9 cellular contexts compared by ENCODE assay signal in the genomic region with DNA sequence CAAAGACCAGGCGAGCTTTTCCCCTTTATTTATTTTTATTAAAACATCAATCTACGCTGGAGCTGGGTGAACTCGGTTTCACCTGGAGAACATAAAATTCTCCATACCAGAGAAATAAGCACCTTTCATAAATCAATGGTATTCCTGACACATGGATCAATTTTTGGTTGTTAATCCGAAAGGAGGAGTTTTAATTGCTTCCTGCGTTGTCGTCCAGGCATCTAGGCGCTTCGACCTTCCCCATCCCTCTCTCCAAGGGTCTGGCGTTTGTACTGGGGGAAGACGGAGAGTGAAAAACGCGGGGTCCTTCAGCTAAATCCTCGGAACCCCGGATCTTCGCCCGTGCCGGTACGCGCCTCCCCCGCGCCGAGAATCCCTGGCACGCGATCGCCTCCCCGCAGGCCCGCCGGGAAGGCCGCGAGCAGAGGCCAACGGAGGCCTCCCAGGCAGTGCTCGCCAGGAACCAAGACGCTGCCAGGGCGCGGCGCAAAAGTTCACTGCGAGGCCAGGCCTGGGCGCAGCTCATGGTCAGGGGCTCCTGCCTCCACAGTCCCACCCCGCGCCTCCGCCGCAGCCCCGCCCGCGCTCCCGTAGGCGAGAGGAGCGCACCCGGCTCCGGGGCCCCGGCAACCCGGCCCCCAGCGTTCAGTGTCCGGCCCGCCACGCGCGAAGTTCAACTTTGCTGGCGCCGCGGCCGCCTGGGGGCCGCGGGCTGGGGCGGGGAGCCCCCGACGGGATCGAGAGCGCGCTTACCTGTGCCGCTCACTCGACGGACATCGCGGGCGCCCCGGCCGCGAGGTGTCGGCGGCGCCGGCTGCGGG. TPM values are rescaled to one million over a fixed set of nuclear protein-coding genes. Genes with fewer than 3 reads are reported as not detected.
DNase-seq lines count a peak whose midpoint lies in the region; ATAC-seq and TF ChIP-seq lines count a peak whose summit lies in the region.
"Had no signal": no experiment of that assay in that cellular context is flagged by ENCODE, and none has a peak within 500 bp of the region (broad histone marks: within the 10 kb centered on the region; RNA-seq: fewer than 3 reads in every experiment).

No MANE protein-coding gene starts in this region.

- H3K36me3 ChIP-seq in WERI-Rb-1 = no peaks in the 10 kb centered on the region
- no peaks in the 10 kb centered on the region for H3K36me3 ChIP-seq in iPS DF 6.9 (ENCODE audit: control insufficient read depth, insufficient read depth, low read length)
- no peaks in the 10 kb centered on the region for H3K36me3 ChIP-seq in skeletal muscle satellite cell (ENCODE audit: insufficient read depth, low read length)
- H3K36me3 ChIP-seq: HAP-1 had no signal

- DNase-seq in activated CD4-positive, alpha-beta memory T cell treated with anti-CD3 and anti-CD28 coated beads for 36 hours = no peak
- DNase-seq in activated CD4-positive, alpha-beta memory T cell treated with anti-CD3 and anti-CD28 coated beads, Interleukin-2, amount 10 ng/mL, durations not matched to agents 7 days and 5 days = no peak
- DNase-seq in WERI-Rb-1 = no peak
- no peak for DNase-seq in iPS DF 6.9 (ENCODE audit: low read depth, low spot score)
- DNase-seq in SHP77 treated with DMSO at 0.1 percent for 48 hours (lab: John Stamatoyannopoulos, UW) = no peak
- no peak for DNase-seq in stimulated activated CD4-positive, alpha-beta T cell treated with anti-CD3 and anti-CD28 coated beads, Interleukin-2, amount 100 ng/mL, for 48 hours

- peak overlapping the region; percentile 43 for H3K27ac Mint-ChIP-seq in activated CD4-positive, alpha-beta memory T cell treated with anti-CD3 and anti-CD28 coated beads for 36 hours
- no peak overlapping the region for H3K27ac Mint-ChIP-seq in activated CD4-positive, alpha-beta memory T cell treated with anti-CD3 and anti-CD28 coated beads, Interleukin-2, amount 10 ng/mL, durations not matched to agents 7 days and 5 days

- CTCF ChIA-PET in activated CD4-positive, alpha-beta memory T cell treated with anti-CD3 and anti-CD28 coated beads for 36 hours (lab: Charles Lee) = interaction anchor here (1.0 to 1.9 kb wide), 4 partner anchors 13 to 936 kb away, joined by 3 to 5 read pairs (median 4); no protein-coding TSS in a partner anchor
- CTCF ChIA-PET in activated CD4-positive, alpha-beta memory T cell treated with anti-CD3 and anti-CD28 coated beads, Interleukin-2, amount 10 ng/mL, durations not matched to agents 7 days and 5 days (lab: Charles Lee) = no interaction called here

- no CpG with 5 or more reads among the region's 84 CpGs for WGBS in iPS DF 6.9 (ENCODE audit: insufficient coverage, insufficient read length)

- peaks cover 74% of the 10 kb centered on the region for H3K27me3 Mint-ChIP-seq in activated CD4-positive, alpha-beta memory T cell treated with anti-CD3 and anti-CD28 coated beads for 36 hours
- peaks cover 68% of the 10 kb centered on the region for H3K27me3 Mint-ChIP-seq in activated CD4-positive, alpha-beta memory T cell treated with anti-CD3 and anti-CD28 coated beads, Interleukin-2, amount 10 ng/mL, durations not matched to agents 7 days and 5 days

- peak overlapping the region; percentile 14 for H3K9ac ChIP-seq in skeletal muscle satellite cell (ENCODE audit: low read depth, low read length)

- no peak for TF ChIP-seq CTCF in WERI-Rb-1 (IDR thresholded peaks at IDR 0.05; ENCODE audit: low read depth, low read length)

- H3K4me3 ChIP-seq in WERI-Rb-1 (ENCODE audit: low read depth, low read length) = peak overlapping the region; percentile 43
- peak overlapping the region; percentile 23; the same call in 1 of the 2 replicates for H3K4me3 ChIP-seq in iPS DF 6.9 (ENCODE audit: low read length)
- H3K4me3 ChIP-seq in skeletal muscle satellite cell (ENCODE audit: low read length) = peak overlapping the region; percentile 69

- H3K9me3 ChIP-seq in WERI-Rb-1 (ENCODE audit: severe bottlenecking) = no peaks in the 10 kb centered on the region
- no peaks in the 10 kb centered on the region for H3K9me3 ChIP-seq in iPS DF 6.9 (ENCODE audit: control insufficient read depth, insufficient read depth, low read length)
- H3K9me3 ChIP-seq in skeletal muscle satellite cell (replicated peaks; ENCODE audit: low read length) = no peaks in the 10 kb centered on the region

- H3K27me3 ChIP-seq in WERI-Rb-1 (ENCODE audit: insufficient read depth, low read depth, severe bottlenecking) = peaks cover 60% of the 10 kb centered on the region
- peaks cover 59% of the 10 kb centered on the region for H3K27me3 ChIP-seq in iPS DF 6.9 (ENCODE audit: control insufficient read depth, insufficient read depth, low read length)
- peaks cover 43% of the 10 kb centered on the region for H3K27me3 ChIP-seq in skeletal muscle satellite cell (ENCODE audit: control insufficient read depth, insufficient read depth, low read length)

- no peak for ATAC-seq in HG03469 (IDR thresholded peaks at IDR 0.05; ENCODE audit: unreplicated experiment)

- H3K36me3 Mint-ChIP-seq in activated CD4-positive, alpha-beta memory T cell treated with anti-CD3 and anti-CD28 coated beads for 36 hours = peaks cover 2% of the 10 kb centered on the region
- peaks cover 5% of the 10 kb centered on the region for H3K36me3 Mint-ChIP-seq in activated CD4-positive, alpha-beta memory T cell treated with anti-CD3 and anti-CD28 coated beads, Interleukin-2, amount 10 ng/mL, durations not matched to agents 7 days and 5 days (ENCODE audit: low read depth)

- POLR2A ChIA-PET in activated CD4-positive, alpha-beta memory T cell treated with anti-CD3 and anti-CD28 coated beads for 36 hours (lab: Charles Lee) = interaction anchor here (0.6 kb wide), 1 partner anchor 139 kb away, joined by 3 read pairs; the partner anchor contains the start of gene C10orf143
- POLR2A ChIA-PET in activated CD4-positive, alpha-beta memory T cell treated with anti-CD3 and anti-CD28 coated beads, Interleukin-2, amount 10 ng/mL, durations not matched to agents 7 days and 5 days (lab: Charles Lee) = no interaction called here

- peak overlapping the region; percentile 4 for H3K4me3 Mint-ChIP-seq in activated CD4-positive, alpha-beta memory T cell treated with anti-CD3 and anti-CD28 coated beads for 36 hours
- H3K4me3 Mint-ChIP-seq in activated CD4-positive, alpha-beta memory T cell treated with anti-CD3 and anti-CD28 coated beads, Interleukin-2, amount 10 ng/mL, durations not matched to agents 7 days and 5 days = no peak overlapping the region

- H3K27ac ChIP-seq in WERI-Rb-1 (no peak overlapping the region), iPS DF 6.9 (ENCODE audit: low read length) (no peak overlapping the region)

- peaks cover 16% of the 10 kb centered on the region for H3K4me1 Mint-ChIP-seq in activated CD4-positive, alpha-beta memory T cell treated with anti-CD3 and anti-CD28 coated beads for 36 hours (ENCODE audit: low read depth)
- H3K4me1 Mint-ChIP-seq in activated CD4-positive, alpha-beta memory T cell treated with anti-CD3 and anti-CD28 coated beads, Interleukin-2, amount 10 ng/mL, durations not matched to agents 7 days and 5 days = peaks cover 10% of the 10 kb centered on the region

- peak overlapping the region; percentile 93 for H3K4me2 ChIP-seq in skeletal muscle satellite cell (ENCODE audit: low read length)

- H3K9me3 Mint-ChIP-seq in activated CD4-positive, alpha-beta memory T cell treated with anti-CD3 and anti-CD28 coated beads for 36 hours = no peaks in the 10 kb centered on the region
- H3K9me3 Mint-ChIP-seq in activated CD4-positive, alpha-beta memory T cell treated with anti-CD3 and anti-CD28 coated beads, Interleukin-2, amount 10 ng/mL, durations not matched to agents 7 days and 5 days = no peaks in the 10 kb centered on the region

- intact Hi-C loops in activated CD4-positive, alpha-beta memory T cell treated with anti-CD3 and anti-CD28 coated beads for 36 hours (cut with micrococcal nuclease) = loop anchor here (5.0 kb wide), 3 partner anchors 940 to 1960 kb away; no protein-coding TSS in a partner anchor

- H3K4me1 ChIP-seq in iPS DF 6.9 (ENCODE audit: control insufficient read depth, insufficient read depth, low read length) = peaks cover 14% of the 10 kb centered on the region
- H3K4me1 ChIP-seq in skeletal muscle satellite cell (ENCODE audit: control insufficient read depth, insufficient read depth, low read length) = peaks cover 18% of the 10 kb centered on the region

RNA-seq across cellular contexts. Expression of gene EBF3, which starts 8.3 kb away (rescaled TPM):
- total RNA-seq in activated CD4-positive, alpha-beta memory T cell treated with anti-CD3 and anti-CD28 coated beads for 36 hours = not detected
- total RNA-seq in activated CD4-positive, alpha-beta memory T cell treated with anti-CD3 and anti-CD28 coated beads, Interleukin-2, amount 10 ng/mL, durations not matched to agents 7 days and 5 days = not detected
- total RNA-seq in skeletal muscle satellite cell (2012; rRNA removed) = 12.9 and 16.2 TPM in 2 replicates
